ENCODE assay signal across 11 cellular contexts in genomic region chr9:132486706-132487350, GRCh38.
DNase-seq lines count a peak whose midpoint lies in the region; ATAC-seq and TF ChIP-seq lines count a peak whose summit lies in the region.
"Had no signal": no experiment of that assay in that cellular context is flagged by ENCODE, and none has a peak within 500 bp of the region (broad histone marks: within the 10 kb centered on the region; RNA-seq: fewer than 3 reads in every experiment).

No MANE protein-coding gene starts in this region.

- H4K20me1 ChIP-seq in osteoblast (ENCODE audit: insufficient read depth, low read length) = no peaks in the 10 kb centered on the region

- peak overlapping the region; percentile 51 for H3K27ac ChIP-seq in CD4-positive, CD25-positive, alpha-beta regulatory T cell (ENCODE audit: insufficient read depth, low read length, poor library complexity, severe bottlenecking)
- H3K27ac ChIP-seq in osteoblast (ENCODE audit: low read depth, low read length) = no peak overlapping the region
- H3K27ac ChIP-seq: right lobe of liver had no signal

- no peak overlapping the region for H3K4me2 ChIP-seq in osteoblast (ENCODE audit: insufficient read depth, low read length)

- H3K9me3 Mint-ChIP-seq in CD4-positive, CD25-positive, alpha-beta regulatory T cell = no peaks in the 10 kb centered on the region
- no peaks in the 10 kb centered on the region for H3K9me3 Mint-ChIP-seq in T-helper 2 cell treated with Interferon-gamma antibody and Interleukin-4, amounts not matched to agents 5 μg/mL and 100 μg/mL, for 36 hours

- H3K4me1 ChIP-seq in CD4-positive, CD25-positive, alpha-beta regulatory T cell (ENCODE audit: control insufficient read depth, insufficient read depth, low read length, poor library complexity, severe bottlenecking) = peaks cover 22% of the 10 kb centered on the region
- no peaks in the 10 kb centered on the region for H3K4me1 ChIP-seq in osteoblast (ENCODE audit: insufficient read depth, low read length)
- H3K4me1 ChIP-seq: right lobe of liver had no signal

- peak in 2 of 3 donors; percentile 10 to 47 for DNase-seq in CD4-positive, CD25-positive, alpha-beta regulatory T cell
- DNase-seq in T-helper 2 cell treated with Interferon-gamma antibody and Interleukin-4, amounts not matched to agents 5 μg/mL and 100 μg/mL, for 36 hours (ENCODE audit: low spot score) = peak; percentile 54
- peak; percentile 79 for DNase-seq in activated effector memory CD4-positive, alpha-beta T cell treated with anti-CD3 and anti-CD28 coated beads, Interleukin-2, amount 50 U/mL, for 16 hours
- peak; percentile 58 for DNase-seq in osteoblast (ENCODE audit: insufficient read length, low spot score, missing footprints)
- no peak for DNase-seq in putamen (ENCODE audit: low spot score)
- no peak for DNase-seq in hypothalamus (lab: John Stamatoyannopoulos, UW)
- DNase-seq: effector CD8-positive, alpha-beta T cell; NCI-H446 treated with DMSO at 0.1 percent for 48 hours; right lobe of liver had no signal

- ATAC-seq in CD4-positive, CD25-positive, alpha-beta regulatory T cell (ENCODE audit: low read depth in 2 of 2) = peak; percentile 65 to 69
- ATAC-seq in HG02763 (IDR thresholded peaks at IDR 0.05; ENCODE audit: unreplicated experiment) (no peak), HG02571 (IDR thresholded peaks at IDR 0.05; ENCODE audit: unreplicated experiment) (no peak)

- H2AFZ ChIP-seq in osteoblast (ENCODE audit: low read length) = no peak overlapping the region

- peaks cover 3% of the 10 kb centered on the region for H3K27me3 ChIP-seq in CD4-positive, CD25-positive, alpha-beta regulatory T cell (ENCODE audit: control insufficient read depth, insufficient read depth, low read length)
- peaks cover 62% of the 10 kb centered on the region for H3K27me3 ChIP-seq in osteoblast (ENCODE audit: insufficient read depth, low read length)

- peaks cover 8 to 20% (median 14%) of the 10 kb centered on the region in 4 donors for H3K4me1 Mint-ChIP-seq in CD4-positive, CD25-positive, alpha-beta regulatory T cell
- H3K4me1 Mint-ChIP-seq in T-helper 2 cell treated with Interferon-gamma antibody and Interleukin-4, amounts not matched to agents 5 μg/mL and 100 μg/mL, for 36 hours (ENCODE audit: low read depth) = peaks cover 18% of the 10 kb centered on the region

- H3K36me3 ChIP-seq in CD4-positive, CD25-positive, alpha-beta regulatory T cell (ENCODE audit: control insufficient read depth, insufficient read depth, low read length) = no peaks in the 10 kb centered on the region
- no peaks in the 10 kb centered on the region for H3K36me3 ChIP-seq in osteoblast (ENCODE audit: insufficient read depth, low read length)
- H3K36me3 ChIP-seq: right lobe of liver had no signal

- peak overlapping the region; percentile 61 to 93 (median 74) for H3K4me3 Mint-ChIP-seq in CD4-positive, CD25-positive, alpha-beta regulatory T cell
- peak overlapping the region; percentile 75 for H3K4me3 Mint-ChIP-seq in T-helper 2 cell treated with Interferon-gamma antibody and Interleukin-4, amounts not matched to agents 5 μg/mL and 100 μg/mL, for 36 hours

- peaks cover 42% of the 10 kb centered on the region for H3K27me3 Mint-ChIP-seq in CD4-positive, CD25-positive, alpha-beta regulatory T cell
- peaks cover 61% of the 10 kb centered on the region for H3K27me3 Mint-ChIP-seq in T-helper 2 cell treated with Interferon-gamma antibody and Interleukin-4, amounts not matched to agents 5 μg/mL and 100 μg/mL, for 36 hours (ENCODE audit: low read depth)

- peak overlapping the region; percentile 72 for H3K4me3 ChIP-seq in CD4-positive, CD25-positive, alpha-beta regulatory T cell (ENCODE audit: low read depth, low read length)
- no peak overlapping the region for H3K4me3 ChIP-seq in osteoblast (ENCODE audit: insufficient read depth, low read length)
- H3K4me3 ChIP-seq: right lobe of liver had no signal

- peak overlapping the region in 2 of 3 donors; percentile 3 to 47 for H3K27ac Mint-ChIP-seq in CD4-positive, CD25-positive, alpha-beta regulatory T cell
- peak overlapping the region; percentile 85 for H3K27ac Mint-ChIP-seq in T-helper 2 cell treated with Interferon-gamma antibody and Interleukin-4, amounts not matched to agents 5 μg/mL and 100 μg/mL, for 36 hours

- H3K79me2 ChIP-seq in osteoblast (ENCODE audit: insufficient read depth, low read length) = no peaks in the 10 kb centered on the region

- H3K9me3 ChIP-seq in CD4-positive, CD25-positive, alpha-beta regulatory T cell (ENCODE audit: control insufficient read depth in 2 of 2, low read length in 2 of 2) = no peaks in the 10 kb centered on the region
- no peaks in the 10 kb centered on the region for H3K9me3 ChIP-seq in osteoblast (ENCODE audit: low read depth, low read length)
- H3K9me3 ChIP-seq: right lobe of liver had no signal

- H3K36me3 Mint-ChIP-seq in CD4-positive, CD25-positive, alpha-beta regulatory T cell = no peaks in the 10 kb centered on the region
- H3K36me3 Mint-ChIP-seq in T-helper 2 cell treated with Interferon-gamma antibody and Interleukin-4, amounts not matched to agents 5 μg/mL and 100 μg/mL, for 36 hours (ENCODE audit: low read depth) = peaks cover 2% of the 10 kb centered on the region

- no peak for TF ChIP-seq CTCF in osteoblast (IDR thresholded peaks at IDR 0.05; ENCODE audit: extremely low read depth, low read depth, low read length)

Comparison
In these comparisons a context has a peak if more than half of its experiments do, and no peak if none do; other contexts are left out.
1. ATAC-seq: peak in CD4-positive, CD25-positive, alpha-beta regulatory T cell (2 of 2); none in HG02763 (single experiment) and HG02571 (single experiment).
2. DNase-seq: peak in CD4-positive, CD25-positive, alpha-beta regulatory T cell (2 of 3), T-helper 2 cell treated with Interferon-gamma antibody and Interleukin-4, amounts not matched to agents 5 μg/mL and 100 μg/mL, for 36 hours (single experiment), activated effector memory CD4-positive, alpha-beta T cell treated with anti-CD3 and anti-CD28 coated beads, Interleukin-2, amount 50 U/mL, for 16 hours (single experiment) and osteoblast (single experiment); none in putamen (single experiment) and hypothalamus (0 of 51).